30 cellular contexts compared by ENCODE assay signal in genomic region chr11:72233056-72233772, GRCh38. TPM values are rescaled to one million over a fixed set of nuclear protein-coding genes. Genes with fewer than 3 reads are reported as not detected.
A peak's percentile ranks its signal among the peaks of the same experiment; 100 is the strongest.
DNase-seq lines count a peak whose midpoint lies in the region; ATAC-seq and TF ChIP-seq lines count a peak whose summit lies in the region.
"Had no signal": no experiment of that assay in that cellular context is flagged by ENCODE, and none has a peak within 500 bp of the region (broad histone marks: within the 10 kb centered on the region; RNA-seq: fewer than 3 reads in every experiment).

No MANE protein-coding gene starts in this region.

- POLR2A ChIA-PET in CD8-positive, alpha-beta T cell (lab: Charles Lee) = no interaction called here
- POLR2A ChIA-PET in WTC11 (lab: Charles Lee) = no interaction called here

- no peaks in the 10 kb centered on the region for H3K9me3 Mint-ChIP-seq in CD8-positive, alpha-beta T cell
- no peaks in the 10 kb centered on the region for H3K9me3 Mint-ChIP-seq in stimulated activated naive B cell treated with anti-CD40 and anti-IgM and Interleukin-4, amounts not matched to agents 10 μg/mL and 1 μg/mL and 100 μg/mL, for 72 hours
- H3K9me3 Mint-ChIP-seq in WTC11 = no peaks in the 10 kb centered on the region
- H3K9me3 Mint-ChIP-seq in activated T-cell treated with anti-CD3 and anti-CD28 coated beads, Interleukin-2, amount 50 U/mL, for 4 hours = no peaks in the 10 kb centered on the region
- H3K9me3 Mint-ChIP-seq: CD8-positive, alpha-beta memory T cell; naive B cell had no signal

- H3K36me3 Mint-ChIP-seq in CD8-positive, alpha-beta T cell = peaks cover 90% of the 10 kb centered on the region
- H3K36me3 Mint-ChIP-seq in stimulated activated naive B cell treated with anti-CD40 and anti-IgM and Interleukin-4, amounts not matched to agents 10 μg/mL and 1 μg/mL and 100 μg/mL, for 72 hours = peaks cover 65 to 72% of the 10 kb centered on the region in 2 donors
- peaks cover 55% of the 10 kb centered on the region for H3K36me3 Mint-ChIP-seq in WTC11
- peaks cover 21% of the 10 kb centered on the region for H3K36me3 Mint-ChIP-seq in activated T-cell treated with anti-CD3 and anti-CD28 coated beads, Interleukin-2, amount 50 U/mL, for 4 hours (ENCODE audit: insufficient read depth)

- peaks cover 36% of the 10 kb centered on the region for H3K36me3 ChIP-seq in CD8-positive, alpha-beta T cell (ENCODE audit: insufficient read depth, low read length)

- H3K4me1 Mint-ChIP-seq in CD8-positive, alpha-beta T cell (ENCODE audit: low read depth) = no peaks in the 10 kb centered on the region
- H3K4me1 Mint-ChIP-seq in stimulated activated naive B cell treated with anti-CD40 and anti-IgM and Interleukin-4, amounts not matched to agents 10 μg/mL and 1 μg/mL and 100 μg/mL, for 72 hours = peaks cover 23 to 37% of the 10 kb centered on the region in 2 donors
- peaks cover 4% of the 10 kb centered on the region for H3K4me1 Mint-ChIP-seq in WTC11
- H3K4me1 Mint-ChIP-seq in activated T-cell treated with anti-CD3 and anti-CD28 coated beads, Interleukin-2, amount 50 U/mL, for 4 hours (ENCODE audit: low read depth) = peaks cover 3% of the 10 kb centered on the region

- H3K27me3 ChIP-seq in CD8-positive, alpha-beta T cell (ENCODE audit: insufficient read depth, low read length) = no peaks in the 10 kb centered on the region
- H3K27me3 ChIP-seq: body of pancreas, heart right ventricle, thyroid gland had no signal

- intact Hi-C loops in CD8-positive, alpha-beta T cell (cut with DNase I, micrococcal nuclease) = no loop called here

- no peak for TF ChIP-seq CTCF in CD8-positive, alpha-beta T cell (IDR thresholded peaks at IDR 0.05)
- no peak for TF ChIP-seq CTCF in WTC11 (IDR thresholded peaks at IDR 0.05)

- H3K4me3 Mint-ChIP-seq in CD8-positive, alpha-beta T cell = no peak overlapping the region
- H3K4me3 Mint-ChIP-seq in stimulated activated naive B cell treated with anti-CD40 and anti-IgM and Interleukin-4, amounts not matched to agents 10 μg/mL and 1 μg/mL and 100 μg/mL, for 72 hours = no peak overlapping the region
- no peak overlapping the region for H3K4me3 Mint-ChIP-seq in WTC11
- H3K4me3 Mint-ChIP-seq in activated T-cell treated with anti-CD3 and anti-CD28 coated beads, Interleukin-2, amount 50 U/mL, for 4 hours = no peak overlapping the region
- H3K4me3 Mint-ChIP-seq: CD8-positive, alpha-beta memory T cell; T-helper 17 cell had no signal

- no peaks in the 10 kb centered on the region for H3K4me1 ChIP-seq in CD8-positive, alpha-beta T cell (ENCODE audit: insufficient read depth, low read length)

- H3K27ac ChIP-seq in CD8-positive, alpha-beta T cell (ENCODE audit: low read depth, low read length) = no peak overlapping the region
- H3K27ac ChIP-seq: body of pancreas, epithelial cell of prostate, heart right ventricle, thyroid gland had no signal

- peak overlapping the region; percentile 28 for H3K27ac Mint-ChIP-seq in CD8-positive, alpha-beta T cell
- peak overlapping the region; percentile 81 for H3K27ac Mint-ChIP-seq in stimulated activated naive B cell treated with anti-CD40 and anti-IgM and Interleukin-4, amounts not matched to agents 10 μg/mL and 1 μg/mL and 100 μg/mL, for 72 hours
- no peak overlapping the region for H3K27ac Mint-ChIP-seq in WTC11

- H3K4me3 ChIP-seq in CD8-positive, alpha-beta T cell (ENCODE audit: low read depth, low read length) = no peak overlapping the region
- H3K4me3 ChIP-seq: body of pancreas, heart right ventricle, thyroid gland had no signal

- ATAC-seq in CD8-positive, alpha-beta T cell = no peak
- no peak for ATAC-seq in stimulated activated naive B cell treated with anti-CD40 and anti-IgM and Interleukin-4, amounts not matched to agents 10 μg/mL and 1 μg/mL and 100 μg/mL, for 72 hours (replicated peaks)
- no peak for ATAC-seq in WTC11
- no peak for ATAC-seq in activated T-cell treated with anti-CD3 and anti-CD28 coated beads, Interleukin-2, amount 50 U/mL, for 4 hours
- ATAC-seq: body of pancreas, heart right ventricle, left cardiac atrium, T-helper 17 cell had no signal

- no peak for DNase-seq in CD8-positive, alpha-beta T cell
- DNase-seq in HuH-7 (ENCODE audit: low spot score) (peak; percentile 1), islet precursor cell (peak; percentile 45), WTC11 (ENCODE audit: low spot score) (no peak), COLO829 (ENCODE audit: low spot score) (no peak)
- no peak for DNase-seq in stimulated activated naive B cell treated with anti-CD40 and anti-IgM and Interleukin-4, amounts not matched to agents 10 μg/mL and 1 μg/mL and 100 μg/mL, for 72 hours
- no peak for DNase-seq in activated T-cell treated with anti-CD3 and anti-CD28 coated beads, Interleukin-2, amount 50 U/mL, for 4 hours
- DNase-seq: activated CD4-positive, alpha-beta T cell treated with anti-CD3 and anti-CD28 coated beads for 48 hours; body of pancreas; cerebellar nuclear complex; DMS53; GF-D8; HCEC 1CT; heart right ventricle; Kasumi-1; left cardiac atrium; mesendoderm; naive B cell; NCI-H1694; NCI-H2171; NCI-H524 treated with DMSO at 0.1 percent for 48 hours; stimulated activated CD4-positive, alpha-beta T cell treated with anti-CD3 and anti-CD28 coated beads, Interleukin-2, amount 100 ng/mL, for 48 hours; stimulated activated naive CD4-positive, alpha-beta T cell treated with Interleukin-2 at 50 U/mL for 16 hours; T-helper 17 cell; thyroid gland had no signal

- no peaks in the 10 kb centered on the region for H3K9me3 ChIP-seq in CD8-positive, alpha-beta T cell (ENCODE audit: low read length)
- H3K9me3 ChIP-seq: body of pancreas, heart right ventricle, thyroid gland had no signal

- H3K27me3 Mint-ChIP-seq in CD8-positive, alpha-beta T cell (ENCODE audit: low read depth) = no peaks in the 10 kb centered on the region
- H3K27me3 Mint-ChIP-seq in stimulated activated naive B cell treated with anti-CD40 and anti-IgM and Interleukin-4, amounts not matched to agents 10 μg/mL and 1 μg/mL and 100 μg/mL, for 72 hours = no peaks in the 10 kb centered on the region
- peaks cover under 1% of the 10 kb centered on the region for H3K27me3 Mint-ChIP-seq in WTC11 (ENCODE audit: low read depth)
- H3K27me3 Mint-ChIP-seq in activated T-cell treated with anti-CD3 and anti-CD28 coated beads, Interleukin-2, amount 50 U/mL, for 4 hours (ENCODE audit: low read depth) = no peaks in the 10 kb centered on the region
- H3K27me3 Mint-ChIP-seq: naive B cell, T-helper 17 cell had no signal

- CTCF ChIA-PET in CD8-positive, alpha-beta T cell (lab: Charles Lee) = no interaction called here
- CTCF ChIA-PET in WTC11 (lab: Charles Lee) = no interaction called here

TF ChIP-seq in WTC11, 78 proteins besides CTCF, POLR2A, EP300 and RAD21:
- TF ChIP-seq NR1H2 (CRISPR knock-in tag; IDR thresholded peaks at IDR 0.05) = no peak
- TF ChIP-seq ZBTB21 (CRISPR knock-in tag; IDR thresholded peaks at IDR 0.05; ENCODE audit: borderline replicate concordance) = no peak
- TF ChIP-seq ZNF671 (CRISPR knock-in tag; IDR thresholded peaks at IDR 0.05) = no peak
- TF ChIP-seq ZNF219 (CRISPR knock-in tag; IDR thresholded peaks at IDR 0.05; ENCODE audit: borderline replicate concordance) = no peak
- no peak for TF ChIP-seq SMAD4 (CRISPR knock-in tag; IDR thresholded peaks at IDR 0.05)

RNA-seq across cellular contexts. Expression of gene INPPL1, which starts 8.6 kb away (rescaled TPM):
- 100 to 1,000 TPM; 113 to 119 TPM for total RNA-seq in CD8-positive, alpha-beta T cell
- 125 to 138 TPM (median 136 TPM) in 3 replicates for total RNA-seq in WTC11 (2021)
- 10 to 100 TPM; 69.5 to 90.2 (median 79.5) TPM for total RNA-seq in activated T-cell treated with anti-CD3 and anti-CD28 coated beads, Interleukin-2, amount 50 U/mL, for 4 hours

RNA-seq across cellular contexts. Expression of gene PHOX2A, which starts 10.8 kb away (rescaled TPM):
- not detected for total RNA-seq in CD8-positive, alpha-beta T cell
- total RNA-seq in WTC11 (2021) = 1.3 to 1.6 TPM (median 1.3 TPM) in 3 replicates
- not detected for total RNA-seq in activated T-cell treated with anti-CD3 and anti-CD28 coated beads, Interleukin-2, amount 50 U/mL, for 4 hours
- total RNA-seq: body of pancreas; CD8-positive, alpha-beta memory T cell; fibroblast of villous mesenchyme; heart right ventricle; left cardiac atrium; omental fat pad; SK-MEL-5; T-helper 17 cell; thyroid gland had no signal

RNA-seq across cellular contexts. Expression of gene FOLR2, which starts 16.6 kb away (rescaled TPM):
- total RNA-seq in CD8-positive, alpha-beta T cell = not detected
- not detected in 3 replicates for total RNA-seq in WTC11 (2021)
- total RNA-seq in activated T-cell treated with anti-CD3 and anti-CD28 coated beads, Interleukin-2, amount 50 U/mL, for 4 hours = not detected
- total RNA-seq: fibroblast of villous mesenchyme, SK-MEL-5, T-helper 17 cell had no signal

RNA-seq across cellular contexts. Expression of gene FOLR1, which starts 41.3 kb away (rescaled TPM):
- total RNA-seq in CD8-positive, alpha-beta T cell = not detected
- 0.35 to 0.87 TPM (median 0.85 TPM) in 3 replicates for total RNA-seq in WTC11 (2021)
- under 1 TPM in 2 of 3 donors, not detected in 1; 0.20 to 0.24 TPM for total RNA-seq in activated T-cell treated with anti-CD3 and anti-CD28 coated beads, Interleukin-2, amount 50 U/mL, for 4 hours
- total RNA-seq: CD8-positive, alpha-beta memory T cell; fibroblast of villous mesenchyme; left cardiac atrium; omental fat pad; SK-MEL-5; T-helper 17 cell had no signal

Comparison
In these comparisons a context has a peak if more than half of its experiments do, and no peak if none do; other contexts are left out.
1. DNase-seq: peak in HuH-7 (single experiment) and islet precursor cell (single experiment); none in CD8-positive, alpha-beta T cell (0 of 7), stimulated activated naive B cell treated with anti-CD40 and anti-IgM and Interleukin-4, amounts not matched to agents 10 μg/mL and 1 μg/mL and 100 μg/mL, for 72 hours (single experiment), WTC11 (single experiment), activated T-cell treated with anti-CD3 and anti-CD28 coated beads, Interleukin-2, amount 50 U/mL, for 4 hours (single experiment) and COLO829 (single experiment).